ENCODE assay signal across 16 cellular contexts in genomic region chr12:65152586-65152985, GRCh38. TPM values are rescaled to one million over a fixed set of nuclear protein-coding genes. Genes with fewer than 3 reads are reported as not detected.
"Had no signal": no experiment of that assay in that cellular context is flagged by ENCODE, and none has a peak within 500 bp of the region (broad histone marks: within the 10 kb centered on the region; RNA-seq: fewer than 3 reads in every experiment).

No MANE protein-coding gene starts in this region.

- H3K27ac Mint-ChIP-seq: activated CD4-positive, alpha-beta memory T cell treated with anti-CD3 and anti-CD28 coated beads, Interleukin-2, amount 10 ng/mL, durations not matched to agents 7 days and 5 days; activated naive CD4-positive, alpha-beta T cell treated with anti-CD3 and anti-CD28 coated beads, Interleukin-2, amount 50 U/mL, for 24 hours; naive thymus-derived CD4-positive, alpha-beta T cell; stimulated activated effector memory CD8-positive, alpha-beta T cell treated with anti-CD3 and anti-CD28 coated beads, Interleukin-12 subunit alpha, Interleukin-12 subunit beta, amount 100 ng/mL, for 72 hours had no signal

- DNase-seq: activated CD4-positive, alpha-beta memory T cell treated with anti-CD3 and anti-CD28 coated beads, Interleukin-2, amount 10 ng/mL, durations not matched to agents 7 days and 5 days; activated effector memory CD4-positive, alpha-beta T cell treated with Interleukin-2 at 50 U/mL for 16 hours; activated T-cell treated with anti-CD3 and anti-CD28 coated beads, Interleukin-2, amount 50 U/mL, for 4 hours; amniotic stem cell; erythroblast; heart right ventricle; left colon; naive thymus-derived CD4-positive, alpha-beta T cell; WERI-Rb-1 had no signal

- H3K4me3 ChIP-seq: gastroesophageal sphincter, heart right ventricle, lung, thoracic aorta had no signal

- H3K36me3 Mint-ChIP-seq: activated naive CD4-positive, alpha-beta T cell treated with anti-CD3 and anti-CD28 coated beads, Interleukin-2, amount 50 U/mL, for 24 hours; stimulated activated effector memory CD8-positive, alpha-beta T cell treated with anti-CD3 and anti-CD28 coated beads, Interleukin-12 subunit alpha, Interleukin-12 subunit beta, amount 100 ng/mL, for 72 hours had no signal

- H3K4me3 Mint-ChIP-seq: activated CD4-positive, alpha-beta memory T cell treated with anti-CD3 and anti-CD28 coated beads, Interleukin-2, amount 10 ng/mL, durations not matched to agents 7 days and 5 days; activated naive CD4-positive, alpha-beta T cell treated with anti-CD3 and anti-CD28 coated beads, Interleukin-2, amount 50 U/mL, for 24 hours; activated T-cell treated with anti-CD3 and anti-CD28 coated beads, Interleukin-2, amount 50 U/mL, for 4 hours; naive thymus-derived CD4-positive, alpha-beta T cell; stimulated activated effector memory CD8-positive, alpha-beta T cell treated with anti-CD3 and anti-CD28 coated beads, Interleukin-12 subunit alpha, Interleukin-12 subunit beta, amount 100 ng/mL, for 72 hours had no signal

- H3K9me3 Mint-ChIP-seq: activated naive CD4-positive, alpha-beta T cell treated with anti-CD3 and anti-CD28 coated beads, Interleukin-2, amount 50 U/mL, for 24 hours; activated T-cell treated with anti-CD3 and anti-CD28 coated beads, Interleukin-2, amount 50 U/mL, for 4 hours; stimulated activated effector memory CD8-positive, alpha-beta T cell treated with anti-CD3 and anti-CD28 coated beads, Interleukin-12 subunit alpha, Interleukin-12 subunit beta, amount 100 ng/mL, for 72 hours had no signal

- ATAC-seq: activated T-cell treated with anti-CD3 and anti-CD28 coated beads, Interleukin-2, amount 50 U/mL, for 4 hours; gastroesophageal sphincter; heart right ventricle; left colon; naive thymus-derived CD4-positive, alpha-beta T cell; stimulated activated effector memory CD8-positive, alpha-beta T cell treated with anti-CD3 and anti-CD28 coated beads, Interleukin-12 subunit alpha, Interleukin-12 subunit beta, amount 100 ng/mL, for 72 hours had no signal

RNA-seq across cellular contexts. Expression of gene WIF1, which starts 31.5 kb away (rescaled TPM):
- total RNA-seq: activated CD4-positive, alpha-beta memory T cell treated with anti-CD3 and anti-CD28 coated beads, Interleukin-2, amount 10 ng/mL, durations not matched to agents 7 days and 5 days; heart right ventricle; naive thymus-derived CD4-positive, alpha-beta T cell; renal cortical epithelial cell; T-helper 1 cell treated with Interleukin-12 subunit alpha and Interleukin-12 subunit beta and Interleukin-4 antibody, amounts not matched to agents 30 ng/mL and 1 ng/mL, for 36 hours; thoracic aorta had no signal
